In the genomic region with DNA sequence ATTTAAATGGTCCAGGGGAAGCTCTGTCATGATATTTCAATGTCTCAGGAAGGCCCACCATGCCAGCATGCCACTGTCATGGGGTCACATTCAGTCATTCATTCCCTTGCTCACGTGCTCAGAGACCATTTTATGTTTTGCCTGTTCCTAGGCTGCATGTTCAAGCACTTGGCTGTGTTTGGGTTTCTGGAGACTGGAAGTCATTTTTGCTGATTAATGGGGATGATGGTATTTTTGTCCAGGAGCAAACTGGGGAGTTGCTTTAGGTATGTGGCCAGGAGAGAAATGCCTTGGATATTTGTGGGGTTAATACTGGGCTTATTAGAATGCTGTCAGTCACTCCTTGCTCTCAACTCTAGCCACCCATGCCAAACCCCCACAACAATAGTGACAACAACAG, we compare ENCODE assay signal across 19 cellular contexts.
A peak's percentile ranks its signal among the peaks of the same experiment; 100 is the strongest.
DNase-seq lines count a peak whose midpoint lies in the region; ATAC-seq, FAIRE-seq and TF ChIP-seq lines count a peak whose summit lies in the region.
"Had no signal": no experiment of that assay in that cellular context is flagged by ENCODE, and none has a peak within 500 bp of the region (broad histone marks: within the 10 kb centered on the region; RNA-seq: fewer than 3 reads in every experiment).

No MANE protein-coding gene starts in this region.

- CTCF ChIA-PET in IMR-90 (lab: Yijun Ruan, JAX) = no interaction called here

- H3K36me3 ChIP-seq in IMR-90 (ENCODE audit: control insufficient read depth, insufficient read depth, low read length) (no peaks in the 10 kb centered on the region), bronchial epithelial cell (ENCODE audit: control insufficient read depth, insufficient read depth, low read length) (no peaks in the 10 kb centered on the region), neural cell (ENCODE audit: insufficient read depth, low read length) (no peaks in the 10 kb centered on the region), BE2C (no peaks in the 10 kb centered on the region), heart left ventricle (no peaks in the 10 kb centered on the region)

- dilution Hi-C loops in IMR-90 (cut with HindIII; ENCODE audit: low sequenced_read_pairs, unreplicated experiment) = no loop called here

- H3K9ac ChIP-seq in IMR-90 (ENCODE audit: low read depth, low read length) (no peak overlapping the region), neural cell (ENCODE audit: low read length) (no peak overlapping the region)
- H3K9ac ChIP-seq: SK-N-SH had no signal

- no peak overlapping the region for H3K18ac ChIP-seq in IMR-90 (ENCODE audit: low read depth, low read length)

- no peak overlapping the region for H2BK120ac ChIP-seq in IMR-90 (ENCODE audit: low read depth, low read length)

- no peak overlapping the region for H3K4me2 ChIP-seq in IMR-90 (ENCODE audit: low read depth, low read length)
- H3K4me2 ChIP-seq in neural cell (ENCODE audit: low read length) = no peak overlapping the region
- H3K4me2 ChIP-seq: SK-N-SH had no signal

- TF ChIP-seq POLR2A in IMR-90 (IDR thresholded peaks at IDR 0.05; ENCODE audit: low read depth, low read length) (no peak), heart left ventricle (IDR thresholded peaks at IDR 0.05) (no peak)

- no peaks in the 10 kb centered on the region for H3K9me2 ChIP-seq in neural cell (ENCODE audit: insufficient read depth, low read length)
- H3K9me2 ChIP-seq: SK-N-SH had no signal

- no peak for TF ChIP-seq RAD21 in IMR-90 (IDR thresholded peaks at IDR 0.05; ENCODE audit: low read length)
- TF ChIP-seq RAD21 in neural cell (conservative IDR thresholded peaks at IDR 0.05) = no peak

- H3K56ac ChIP-seq in IMR-90 (ENCODE audit: extremely low read depth, insufficient read depth, low read length) = no peak overlapping the region

- H3K14ac ChIP-seq in IMR-90 (replicated peaks; ENCODE audit: low read depth, low read length) = 0 out of 2 replicates have a peak overlapping the region, but pooled peaks have one; percentile 35

- no peak overlapping the region for H3K4ac ChIP-seq in IMR-90 (ENCODE audit: low read depth, low read length)

- H2AFZ ChIP-seq in IMR-90 (replicated peaks; ENCODE audit: low read length, poor library complexity) = no peak overlapping the region
- no peak overlapping the region for H2AFZ ChIP-seq in neural cell (ENCODE audit: low read depth, low read length)

- POLR2A ChIA-PET in IMR-90 (lab: Charles Lee; ENCODE audit: unreplicated experiment) = no interaction called here

- no peak overlapping the region for H3K23ac ChIP-seq in IMR-90 (ENCODE audit: low read depth, low read length)

- no peak overlapping the region for H2BK5ac ChIP-seq in IMR-90 (ENCODE audit: low read depth, low read length, poor library complexity, severe bottlenecking)

- in situ Hi-C loops in IMR-90 (cut with MboI; ENCODE audit: low sequenced_read_pairs) = loop anchor here (5.0 kb wide), 1 partner anchor 322 kb away; no protein-coding TSS in a partner anchor

- 0 out of 2 replicates have a peak, but pooled peaks cover 2% of the 10 kb centered on the region for H3K4me1 ChIP-seq in IMR-90 (ENCODE audit: control insufficient read depth, insufficient read depth, low read length)
- no peaks in the 10 kb centered on the region for H3K4me1 ChIP-seq in BE2C
- peaks cover 0 to 64% (median 28%) of the 10 kb centered on the region in 12 donors for H3K4me1 ChIP-seq in heart left ventricle

- no CpG with 5 or more reads among the region's 1 CpG for WGBS in IMR-90 (ENCODE audit: extremely low coverage in 2 of 2, insufficient read length in 1 of 2), 2 experiments
- WGBS in heart left ventricle, 4 donors = 41 to 77% (median 67%) methylated on average over 1 of the region's 1 CpG

- no peak overlapping the region for H2BK15ac ChIP-seq in IMR-90 (ENCODE audit: low read depth, low read length)

- H3K27ac ChIP-seq in IMR-90 (ENCODE audit: insufficient read depth, low read length) (no peak overlapping the region), neural cell (ENCODE audit: low read length) (peak overlapping the region; percentile 41), heart left ventricle (no peak overlapping the region)

- no peak overlapping the region for H2AK5ac ChIP-seq in IMR-90 (ENCODE audit: low read depth, low read length)

- TF ChIP-seq CTCF in IMR-90 (conservative IDR thresholded peaks at IDR 0.05; ENCODE audit: low read depth, low read length) (no peak), bronchial epithelial cell (IDR thresholded peaks at IDR 0.05; ENCODE audit: insufficient read depth, low read length, severe bottlenecking) (no peak), neural cell (IDR thresholded peaks at IDR 0.05; ENCODE audit: poor library complexity, severe bottlenecking) (no peak), BE2C (IDR thresholded peaks at IDR 0.05; ENCODE audit: low read depth, low read length) (no peak), heart left ventricle (IDR thresholded peaks at IDR 0.05) (no peak)

- H3F3A ChIP-seq in neural cell (ENCODE audit: insufficient read depth, low read length, poor library complexity, severe bottlenecking) = no peaks in the 10 kb centered on the region

- H2AK9ac ChIP-seq in IMR-90 (replicated peaks; ENCODE audit: low read depth, low read length, poor library complexity) = no peak overlapping the region

- H4K91ac ChIP-seq in IMR-90 (ENCODE audit: insufficient read depth, low read depth, low read length) = no peak overlapping the region

- no peak for TF ChIP-seq EP300 in neural cell (conservative IDR thresholded peaks at IDR 0.05; ENCODE audit: poor library complexity, severe bottlenecking)

- peak; percentile 94 for FAIRE-seq in bronchial epithelial cell (lab: Jason Lieb, UNC)
- FAIRE-seq: A204.1, K562 had no signal

- DNase-seq in AG20443 (ENCODE audit: low spot score) (peak; percentile 17), IMR-90 (no peak), bronchial epithelial cell (ENCODE audit: low read depth) (no peak), BE2C (no peak), heart left ventricle (no peak)
- DNase-seq: CD8-positive, alpha-beta memory T cell; HCEC 1CT; NCI-H1417; NCI-H187; NCI-H2107; NCI-H524; NCI-H82; SHP77; SK-N-SH had no signal

- H3K9me1 ChIP-seq in IMR-90 (ENCODE audit: insufficient read depth, low read length) = 0 out of 2 replicates have a peak, but pooled peaks cover 5% of the 10 kb centered on the region

- H3K79me2 ChIP-seq in neural cell (replicated peaks; ENCODE audit: insufficient read depth, low read length) = no peaks in the 10 kb centered on the region

- intact Hi-C loops in IMR-90 (cut with micrococcal nuclease) = no loop called here
- intact Hi-C loops in heart left ventricle (cut with DNase I) = loop anchor here in 6 of 10 donors (5.0 to 10.0 kb wide), 6 partner anchors 42 to 322 kb away; no protein-coding TSS in a partner anchor

- ATAC-seq in IMR-90 (ENCODE audit: low read depth) = no peak
- ATAC-seq in GM21515 (IDR thresholded peaks at IDR 0.05; ENCODE audit: unreplicated experiment) = no peak
- ATAC-seq in heart left ventricle = no peak
- ATAC-seq in HG03354 (IDR thresholded peaks at IDR 0.05; ENCODE audit: poor library complexity, severe bottlenecking, unreplicated experiment) = no peak
- ATAC-seq: K562 had no signal

- H4K20me1 ChIP-seq in IMR-90 (ENCODE audit: insufficient read depth, low read length) = peaks cover 17% of the 10 kb centered on the region; the same call in 1 of the 2 replicates
- no peaks in the 10 kb centered on the region for H4K20me1 ChIP-seq in neural cell (ENCODE audit: insufficient read depth)

- peaks cover 11 to 43% of the 10 kb centered on the region in 2 experiments for H3K79me1 ChIP-seq in IMR-90 (ENCODE audit: low read depth in 1 of 2, low read length in 2 of 2)

- H4K8ac ChIP-seq in IMR-90 (ENCODE audit: low read depth in 2 of 2, low read length in 2 of 2) = no peak overlapping the region

- no peaks in the 10 kb centered on the region for H3K9me3 ChIP-seq in IMR-90 (ENCODE audit: control insufficient read depth, insufficient read depth, low read length)
- no peaks in the 10 kb centered on the region for H3K9me3 ChIP-seq in neural cell (ENCODE audit: low read length)
- H3K9me3 ChIP-seq in BE2C = no peaks in the 10 kb centered on the region
- H3K9me3 ChIP-seq in heart left ventricle = peaks cover 0 to 4% (median 0%) of the 10 kb centered on the region in 12 donors

- H3K27me3 ChIP-seq in IMR-90 (ENCODE audit: control insufficient read depth, insufficient read depth, low read length) (no peaks in the 10 kb centered on the region), bronchial epithelial cell (ENCODE audit: control insufficient read depth, insufficient read depth, low read length) (no peaks in the 10 kb centered on the region), neural cell (ENCODE audit: insufficient read depth, low read depth, low read length) (no peaks in the 10 kb centered on the region), BE2C (no peaks in the 10 kb centered on the region), heart left ventricle (no peaks in the 10 kb centered on the region)

- H2BK20ac ChIP-seq in IMR-90 (ENCODE audit: low read depth, low read length) = no peak overlapping the region

- BruUV-seq in IMR-90 (replicated peaks; lab: Mats Ljungman, UMichigan) = no TSS peak

- no peak overlapping the region for H4K5ac ChIP-seq in IMR-90 (ENCODE audit: low read depth, low read length)

- no peak overlapping the region for H3K4me3 ChIP-seq in IMR-90 (ENCODE audit: insufficient read depth, low read depth, low read length)
- no peak overlapping the region for H3K4me3 ChIP-seq in bronchial epithelial cell (ENCODE audit: low read depth, low read length)
- no peak overlapping the region for H3K4me3 ChIP-seq in neural cell (ENCODE audit: low read length)
- no peak overlapping the region for H3K4me3 ChIP-seq in BE2C (ENCODE audit: low read depth, low read length)
- no peak overlapping the region for H3K4me3 ChIP-seq in heart left ventricle
- H3K4me3 ChIP-seq: K562 had no signal

TF ChIP-seq in IMR-90, 13 proteins besides CTCF, POLR2A, EP300 and RAD21 (continues in another document):
- no peak for TF ChIP-seq FOS (IDR thresholded peaks at IDR 0.05; ENCODE audit: low read depth, low read length)
- TF ChIP-seq MAFK (IDR thresholded peaks at IDR 0.05; ENCODE audit: low read depth, low read length) = no peak
- TF ChIP-seq CEBPB (IDR thresholded peaks at IDR 0.05; ENCODE audit: low read depth, low read length) = no peak
- no peak for TF ChIP-seq NFE2L2 (IDR thresholded peaks at IDR 0.05; ENCODE audit: low read depth, low read length)
